ENCODE assay signal across 36 cellular contexts in the genomic region with DNA sequence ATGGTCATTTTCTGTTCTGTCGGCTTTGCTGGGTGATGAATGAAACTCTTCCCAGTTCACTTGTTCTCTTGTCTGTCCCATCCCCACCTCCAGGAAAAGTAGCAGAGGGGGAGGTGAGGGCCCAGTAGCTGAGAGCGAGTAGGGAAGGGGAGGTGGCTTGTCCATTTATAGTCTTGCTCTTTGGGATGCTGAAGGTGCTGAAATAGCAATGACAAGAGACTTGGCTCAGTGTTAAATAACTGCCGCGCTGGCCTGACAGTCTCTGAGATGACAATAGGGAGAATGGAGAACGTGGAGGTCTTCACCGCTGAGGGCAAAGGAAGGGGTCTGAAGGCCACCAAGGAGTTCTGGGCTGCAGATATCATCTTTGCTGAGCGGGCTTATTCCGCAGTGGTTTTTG. TPM values are rescaled to one million over a fixed set of nuclear protein-coding genes. Genes with fewer than 3 reads are reported as not detected.
DNase-seq lines count a peak whose midpoint lies in the region; TF ChIP-seq lines count a peak whose summit lies in the region.
"Had no signal": no experiment of that assay in that cellular context is flagged by ENCODE, and none has a peak within 500 bp of the region (broad histone marks: within the 10 kb centered on the region; RNA-seq: fewer than 3 reads in every experiment).

TSS of gene SMYD1 (plus strand) at position 228 of the 400 bp plus-strand sequence. CDS start at position 268, 40 bp downstream.

- DNase-seq in H7 = peak; percentile 43
- DNase-seq in cardiac muscle cell (ENCODE audit: low read depth in 1 of 2, low spot score in 1 of 2) = peak in 1 of 2 donors; percentile 87
- peak; percentile 91 for DNase-seq in myocyte (ENCODE audit: low read depth)
- DNase-seq in skeletal muscle cell (ENCODE audit: low read depth) = no peak
- no peak for DNase-seq in cerebellum (ENCODE audit: low spot score)
- no peak for DNase-seq in COLO668 (lab: John Stamatoyannopoulos, UW; ENCODE audit: unreplicated experiment)
- no peak for DNase-seq in NCI-H748 treated with DMSO at 0.1 percent for 48 hours (lab: John Stamatoyannopoulos, UW)
- DNase-seq in NK-92 (lab: John Stamatoyannopoulos, UW; ENCODE audit: unreplicated experiment) = no peak
- DNase-seq: activated CD4-positive, alpha-beta memory T cell treated with anti-CD3 and anti-CD28 coated beads, Interleukin-2, amount 10 ng/mL, durations not matched to agents 7 days and 5 days; activated CD4-positive, CD25-positive, alpha-beta regulatory T cell treated with anti-CD3 and anti-CD28 coated beads, Interleukin-2, amount 50 U/mL, for 72 hours; activated CD8-positive, alpha-beta memory T cell treated with anti-CD3 and anti-CD28 coated beads, Interleukin-2, amount 50 U/mL, for 4 hours; activated naive CD4-positive, alpha-beta T cell treated with Interleukin-2 at 50 U/mL for 16 hours; adrenal gland; body of pancreas; CD4-positive, alpha-beta T cell; cerebellar nuclear complex; foreskin melanocyte; KBM-7; mammary epithelial cell; mucosa of descending colon; NCI-H1092 treated with DMSO at 0.1 percent for 48 hours; NCI-H187; PC-3; stimulated activated naive CD4-positive, alpha-beta T cell; T-helper 17 cell had no signal

- peaks cover 15% of the 10 kb centered on the region for H3K4me1 ChIP-seq in cardiac muscle cell (ENCODE audit: low read depth)
- H3K4me1 ChIP-seq: adrenal gland, body of pancreas had no signal

- TF ChIP-seq CTCF in cardiac muscle cell (IDR thresholded peaks at IDR 0.05; ENCODE audit: low read depth, low read length) = no peak

- H3K36me3 ChIP-seq in H7 (replicated peaks; ENCODE audit: control insufficient read depth, insufficient read depth, low read length) (no peaks in the 10 kb centered on the region), cardiac muscle cell (no peaks in the 10 kb centered on the region)
- H3K36me3 ChIP-seq: adrenal gland had no signal

- H3K27me3 ChIP-seq in H7 (ENCODE audit: control insufficient read depth, insufficient read depth, low read length) (no peaks in the 10 kb centered on the region), cardiac muscle cell (no peaks in the 10 kb centered on the region)
- H3K27me3 ChIP-seq: adrenal gland, body of pancreas, hepatocyte had no signal

- no peak within 1 kb of the TSS for H3K4me3 ChIP-seq in H7 (ENCODE audit: insufficient read depth, low read depth, low read length)
- peak within 1 kb of the TSS; percentile 82 for H3K4me3 ChIP-seq in cardiac muscle cell
- H3K4me3 ChIP-seq in skeletal muscle cell (ENCODE audit: low read depth, low read length) = peak within 1 kb of the TSS; percentile 32
- H3K4me3 ChIP-seq: adrenal gland, body of pancreas, hepatocyte, mucosa of descending colon, smooth muscle cell had no signal

- H3K27ac ChIP-seq in cardiac muscle cell = peak within 1 kb of the TSS; percentile 99
- H3K27ac ChIP-seq: adrenal gland, body of pancreas, hepatocyte had no signal

- no peaks in the 10 kb centered on the region for H3K9me3 ChIP-seq in cardiac muscle cell (ENCODE audit: low read depth)
- H3K9me3 ChIP-seq: adrenal gland, body of pancreas, mucosa of descending colon had no signal

RNA-seq across cellular contexts. Expression of gene SMYD1, which starts in this region (rescaled TPM):
- 0.07 and 0.17 TPM in 2 replicates for total RNA-seq in H7 (2014; rRNA removed; shearing (Covaris generic))
- total RNA-seq in cardiac muscle cell (289 and 375 TPM in 2 replicates), myocyte (227 and 243 TPM in 2 replicates), cerebellum (0.09 TPM)
- 211 and 303 TPM in 2 replicates for polyA plus RNA-seq in cardiac muscle cell
- 72.9 TPM for polyA plus RNA-seq in myocyte (2012)
- total RNA-seq: A673; activated CD4-positive, alpha-beta memory T cell treated with anti-CD3 and anti-CD28 coated beads, Interleukin-2, amount 10 ng/mL, durations not matched to agents 7 days and 5 days; body of pancreas; CD4-positive, alpha-beta T cell; Daoy; dermis microvascular lymphatic vessel endothelial cell; esophagus mucosa; H4; hepatocyte; MCF 10A; neural crest cell; PC-3; progenitor cell of endocrine pancreas; smooth muscle cell; T-helper 17 cell; temporal lobe had no signal
- polyA plus RNA-seq: mammary epithelial cell, smooth muscle cell had no signal

Comparison
In these comparisons a context has a peak if more than half of its experiments do, and no peak if none do; other contexts are left out.
1. RNA of gene SMYD1 (total RNA-seq): 289 to 375 TPM in cardiac muscle cell and 227 to 243 TPM in myocyte; 0.07 to 0.17 TPM in H7 and 0.09 TPM in cerebellum (single experiment); every median in the first group is over 100 times any median in the second.
2. Peak in DNase-seq in H7; RNA of the gene not detected or under 1 TPM.